Comparison of ENCODE assay signal across 10 cellular contexts in the genomic region with DNA sequence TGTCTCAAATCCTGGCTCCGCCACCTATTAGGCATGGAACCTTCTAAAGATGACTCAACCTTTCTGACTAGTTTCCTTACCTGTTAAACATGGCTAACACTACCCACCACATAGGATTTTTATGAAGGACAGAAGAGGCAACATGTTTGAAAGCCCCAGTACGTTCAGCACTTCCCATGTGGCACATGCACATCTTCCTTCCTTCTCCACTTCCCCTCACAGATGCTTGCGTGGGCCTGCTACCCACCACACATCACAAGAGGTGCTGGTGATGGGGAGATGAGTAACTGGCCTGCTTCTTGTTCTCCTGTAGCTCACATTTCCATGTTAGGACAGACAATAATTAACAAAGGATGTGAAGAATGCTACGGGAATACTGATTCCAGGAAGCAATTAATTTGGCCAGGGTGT. TPM values are rescaled to one million over a fixed set of nuclear protein-coding genes. Genes with fewer than 3 reads are reported as not detected.
A peak's percentile ranks its signal among the peaks of the same experiment; 100 is the strongest.
DNase-seq lines count a peak whose midpoint lies in the region; ATAC-seq, FAIRE-seq and TF ChIP-seq lines count a peak whose summit lies in the region.
"Had no signal": no experiment of that assay in that cellular context is flagged by ENCODE, and none has a peak within 500 bp of the region (broad histone marks: within the 10 kb centered on the region; RNA-seq: fewer than 3 reads in every experiment).

No MANE protein-coding gene starts in this region.

- no peak overlapping the region for H2AFZ ChIP-seq in astrocyte (ENCODE audit: low read depth, low read length)

- DNase-seq in GM12865 (ENCODE audit: low read depth), result peak; percentile 39
- DNase-seq in RCC 7860 (ENCODE audit: low spot score), result peak; percentile 28
- peak; percentile 71 for DNase-seq in astrocyte (ENCODE audit: low read depth)
- DNase-seq in stimulated activated CD4-positive, alpha-beta T cell treated with anti-CD3 and anti-CD28 coated beads, Interleukin-15, amount 100 ng/mL, for 24 hours, result peak; percentile 58
- no peak for DNase-seq in left ventricle myocardium inferior
- DNase-seq in NOMO-1 treated with DMSO at 0.1 percent for 48 hours (lab: John Stamatoyannopoulos, UW; ENCODE audit: unreplicated experiment), result no peak
- DNase-seq in NCI-H146 treated with DMSO at 0.1 percent for 48 hours (lab: John Stamatoyannopoulos, UW; ENCODE audit: unreplicated experiment), result no peak
- DNase-seq: gastrocnemius medialis, NCI-H2029 treated with DMSO at 0.1 percent for 48 hours had no signal

- no peak for TF ChIP-seq CTCF in GM12865 (IDR thresholded peaks at IDR 0.05; ENCODE audit: insufficient read depth, low read depth, low read length, missing control alignments)
- TF ChIP-seq CTCF in astrocyte (IDR thresholded peaks at IDR 0.05; ENCODE audit: insufficient read depth, low read depth, low read length), result no peak
- TF ChIP-seq CTCF in left ventricle myocardium inferior (IDR thresholded peaks at IDR 0.05; ENCODE audit: borderline replicate concordance), result no peak

- H3K79me2 ChIP-seq in astrocyte (ENCODE audit: insufficient read depth, low read length), result peaks cover 57% of the 10 kb centered on the region

- H3K4me2 ChIP-seq in astrocyte (ENCODE audit: low read length), result peak overlapping the region; percentile 65

- no peaks in the 10 kb centered on the region for H3K27me3 ChIP-seq in astrocyte (ENCODE audit: insufficient read depth, low read length)
- H3K27me3 ChIP-seq in left ventricle myocardium inferior (ENCODE audit: low read depth), result no peaks in the 10 kb centered on the region
- H3K27me3 ChIP-seq: gastrocnemius medialis had no signal

- H4K20me1 ChIP-seq in astrocyte (ENCODE audit: insufficient read depth, low read length), result no peaks in the 10 kb centered on the region

- FAIRE-seq in RCC 7860 (lab: Jason Lieb, UNC) (no peak), astrocyte (lab: Jason Lieb, UNC) (no peak)

- H3K9me3 ChIP-seq in astrocyte (ENCODE audit: insufficient read depth, low read depth, low read length) (no peaks in the 10 kb centered on the region), left ventricle myocardium inferior (replicated peaks) (no peaks in the 10 kb centered on the region)
- H3K9me3 ChIP-seq: gastrocnemius medialis had no signal

- no peaks in the 10 kb centered on the region for H3K27me3 Mint-ChIP-seq in astrocyte (ENCODE audit: low read depth, unreplicated experiment)

- peak overlapping the region; percentile 79 for H3K27ac ChIP-seq in astrocyte (ENCODE audit: low read depth, low read length)
- no peak overlapping the region for H3K27ac ChIP-seq in left ventricle myocardium inferior (replicated peaks)
- H3K27ac ChIP-seq: gastrocnemius medialis had no signal

- H3K4me3 ChIP-seq in GM12865 (ENCODE audit: low read depth, low read length) (peak overlapping the region; percentile 36), astrocyte (ENCODE audit: insufficient read depth, low read depth, low read length) (no peak overlapping the region), left ventricle myocardium inferior (no peak overlapping the region)
- H3K4me3 ChIP-seq: gastrocnemius medialis had no signal

- H3K4me1 Mint-ChIP-seq in astrocyte (ENCODE audit: low read depth, unreplicated experiment), result peaks cover 17% of the 10 kb centered on the region

- ATAC-seq in GM21786 (IDR thresholded peaks at IDR 0.05; ENCODE audit: unreplicated experiment), result no peak
- ATAC-seq: gastrocnemius medialis had no signal

- H3K4me1 ChIP-seq in astrocyte (ENCODE audit: insufficient read depth, low read length) (peaks cover 17% of the 10 kb centered on the region), left ventricle myocardium inferior (peaks cover 8% of the 10 kb centered on the region)

- H3K36me3 Mint-ChIP-seq in astrocyte (ENCODE audit: low read depth, unreplicated experiment), result peaks cover 21% of the 10 kb centered on the region

- H3K4me3 Mint-ChIP-seq in astrocyte (ENCODE audit: unreplicated experiment), result no peak overlapping the region

- peak overlapping the region; percentile 28 for H3K27ac Mint-ChIP-seq in astrocyte (ENCODE audit: unreplicated experiment)

- peaks cover 2% of the 10 kb centered on the region for H3K36me3 ChIP-seq in astrocyte (ENCODE audit: insufficient read depth, low read length)
- peaks cover 20% of the 10 kb centered on the region for H3K36me3 ChIP-seq in left ventricle myocardium inferior
- H3K36me3 ChIP-seq: gastrocnemius medialis had no signal

- peaks cover 1% of the 10 kb centered on the region for H3K9me3 Mint-ChIP-seq in astrocyte (ENCODE audit: unreplicated experiment)

- intact Hi-C loops in left ventricle myocardium inferior (cut with micrococcal nuclease), result loop anchor here (10.0 kb wide), 1 partner anchor 102 kb away; no protein-coding TSS in a partner anchor

- peak overlapping the region; percentile 55 for H3K9ac ChIP-seq in astrocyte (ENCODE audit: low read length)

RNA-seq across cellular contexts. Expression of a gene that starts 7.1 kb away (rescaled TPM):
- total RNA-seq in astrocyte, result 18.3 and 20.5 TPM in 2 replicates
- total RNA-seq in left ventricle myocardium inferior, result 4.9 TPM

RNA-seq across cellular contexts. Expression of a gene that starts 49.2 kb away (rescaled TPM):
- total RNA-seq in astrocyte (6.7 and 8.3 TPM in 2 replicates), left ventricle myocardium inferior (5.9 TPM)

Comparison
In these comparisons a context has a peak if more than half of its experiments do, and no peak if none do; other contexts are left out.
1. DNase-seq: peak in GM12865 (single experiment), RCC 7860 (single experiment), astrocyte (single experiment) and stimulated activated CD4-positive, alpha-beta T cell treated with anti-CD3 and anti-CD28 coated beads, Interleukin-15, amount 100 ng/mL, for 24 hours (single experiment); none in left ventricle myocardium inferior (single experiment), NOMO-1 treated with DMSO at 0.1 percent for 48 hours (single experiment) and NCI-H146 treated with DMSO at 0.1 percent for 48 hours (single experiment).